ENCODE assay signal across 9 cellular contexts in genomic region chr15:68271854-68272471, GRCh38. TPM values are rescaled to one million over a fixed set of nuclear protein-coding genes. Genes with fewer than 3 reads are reported as not detected.
DNase-seq lines count a peak whose midpoint lies in the region; ATAC-seq and TF ChIP-seq lines count a peak whose summit lies in the region.
"Had no signal": no experiment of that assay in that cellular context is flagged by ENCODE, and none has a peak within 500 bp of the region (broad histone marks: within the 10 kb centered on the region; RNA-seq: fewer than 3 reads in every experiment).

No MANE protein-coding gene starts in this region.

- POLR2A ChIA-PET in activated CD4-positive, alpha-beta T cell treated with anti-CD3 and anti-CD28 coated beads, Interleukin-2, amount 10 ng/mL, durations not matched to agents 7 days and 5 days (lab: Charles Lee), result no interaction called here
- POLR2A ChIA-PET in activated CD8-positive, alpha-beta T cell treated with anti-CD3 and anti-CD28 coated beads for 36 hours (lab: Charles Lee), result no interaction called here

- no peaks in the 10 kb centered on the region for H3K9me3 Mint-ChIP-seq in activated CD4-positive, alpha-beta T cell treated with anti-CD3 and anti-CD28 coated beads, Interleukin-2, amount 10 ng/mL, durations not matched to agents 7 days and 5 days
- no peaks in the 10 kb centered on the region for H3K9me3 Mint-ChIP-seq in activated CD8-positive, alpha-beta T cell treated with anti-CD3 and anti-CD28 coated beads for 36 hours

- no peak overlapping the region for H3K4me3 ChIP-seq in astrocyte of the spinal cord (ENCODE audit: low read depth, low read length)
- H3K4me3 ChIP-seq in stomach smooth muscle (ENCODE audit: low read length in 2 of 2), result peak overlapping the region; percentile 31 to 64
- H3K4me3 ChIP-seq: thyroid gland had no signal

- TF ChIP-seq CTCF in astrocyte of the spinal cord (IDR thresholded peaks at IDR 0.05; ENCODE audit: low read depth, low read length), result no peak
- TF ChIP-seq CTCF in activated CD8-positive, alpha-beta T cell treated with anti-CD3 and anti-CD28 coated beads for 36 hours (IDR thresholded peaks at IDR 0.05), result no peak

- no peaks in the 10 kb centered on the region for H3K36me3 ChIP-seq in stomach smooth muscle (ENCODE audit: control insufficient read depth in 2 of 2, insufficient read depth in 2 of 2, low read length in 2 of 2)
- H3K36me3 ChIP-seq: thyroid gland had no signal

- H3K27me3 ChIP-seq in stomach smooth muscle (ENCODE audit: control insufficient read depth in 1 of 2, insufficient read depth in 2 of 2, low read length in 2 of 2), result no peaks in the 10 kb centered on the region
- H3K27me3 ChIP-seq: thyroid gland had no signal

- peaks cover 37% of the 10 kb centered on the region for H3K4me1 ChIP-seq in stomach smooth muscle (ENCODE audit: control insufficient read depth, insufficient read depth, low read length)

- peak overlapping the region; percentile 51 to 73 for H3K9ac ChIP-seq in stomach smooth muscle (ENCODE audit: low read length in 2 of 2)

- intact Hi-C loops in activated CD8-positive, alpha-beta T cell treated with anti-CD3 and anti-CD28 coated beads for 36 hours (cut with micrococcal nuclease), result no loop called here

- in situ Hi-C loops in astrocyte of the spinal cord (cut with HindIII; ENCODE audit: low sequenced_read_pairs), result no loop called here

- H3K4me3 Mint-ChIP-seq in activated CD4-positive, alpha-beta T cell treated with anti-CD3 and anti-CD28 coated beads, Interleukin-2, amount 10 ng/mL, durations not matched to agents 7 days and 5 days, result no peak overlapping the region
- H3K4me3 Mint-ChIP-seq in activated CD8-positive, alpha-beta T cell treated with anti-CD3 and anti-CD28 coated beads for 36 hours, result no peak overlapping the region

- no peaks in the 10 kb centered on the region for H3K36me3 Mint-ChIP-seq in activated CD4-positive, alpha-beta T cell treated with anti-CD3 and anti-CD28 coated beads, Interleukin-2, amount 10 ng/mL, durations not matched to agents 7 days and 5 days (ENCODE audit: low read depth)
- no peaks in the 10 kb centered on the region for H3K36me3 Mint-ChIP-seq in activated CD8-positive, alpha-beta T cell treated with anti-CD3 and anti-CD28 coated beads for 36 hours (ENCODE audit: low read depth)

- no peaks in the 10 kb centered on the region for H3K9me3 ChIP-seq in stomach smooth muscle (ENCODE audit: control insufficient read depth in 2 of 2, low read length in 2 of 2)
- H3K9me3 ChIP-seq: thyroid gland had no signal

- peak; percentile 74 for DNase-seq in HT-29 (ENCODE audit: low spot score)
- peak; percentile 79 for DNase-seq in astrocyte of the spinal cord (ENCODE audit: low read depth, low spot score)
- peak; percentile 63 for DNase-seq in inferior parietal cortex (ENCODE audit: extremely low spot score)
- no peak for DNase-seq in activated CD4-positive, alpha-beta T cell treated with anti-CD3 and anti-CD28 coated beads, Interleukin-2, amount 10 ng/mL, durations not matched to agents 7 days and 5 days
- no peak for DNase-seq in NCI-H1694 (lab: John Stamatoyannopoulos, UW)
- no peak for DNase-seq in activated CD8-positive, alpha-beta T cell treated with anti-CD3 and anti-CD28 coated beads for 36 hours
- no peak for DNase-seq in SKM-1 (lab: John Stamatoyannopoulos, UW; ENCODE audit: unreplicated experiment)

- peaks cover 14% of the 10 kb centered on the region for H3K4me1 Mint-ChIP-seq in activated CD4-positive, alpha-beta T cell treated with anti-CD3 and anti-CD28 coated beads, Interleukin-2, amount 10 ng/mL, durations not matched to agents 7 days and 5 days
- peaks cover 8% of the 10 kb centered on the region for H3K4me1 Mint-ChIP-seq in activated CD8-positive, alpha-beta T cell treated with anti-CD3 and anti-CD28 coated beads for 36 hours (ENCODE audit: low read depth)

- peak overlapping the region; percentile 100 for H3K27ac ChIP-seq in stomach smooth muscle (ENCODE audit: low read length)
- H3K27ac ChIP-seq: thyroid gland had no signal

- peaks cover 13% of the 10 kb centered on the region for H3K27me3 Mint-ChIP-seq in activated CD4-positive, alpha-beta T cell treated with anti-CD3 and anti-CD28 coated beads, Interleukin-2, amount 10 ng/mL, durations not matched to agents 7 days and 5 days
- no peaks in the 10 kb centered on the region for H3K27me3 Mint-ChIP-seq in activated CD8-positive, alpha-beta T cell treated with anti-CD3 and anti-CD28 coated beads for 36 hours

- no peak overlapping the region for H3K27ac Mint-ChIP-seq in activated CD4-positive, alpha-beta T cell treated with anti-CD3 and anti-CD28 coated beads, Interleukin-2, amount 10 ng/mL, durations not matched to agents 7 days and 5 days
- no peak overlapping the region for H3K27ac Mint-ChIP-seq in activated CD8-positive, alpha-beta T cell treated with anti-CD3 and anti-CD28 coated beads for 36 hours

- ATAC-seq in activated CD8-positive, alpha-beta T cell treated with anti-CD3 and anti-CD28 coated beads for 36 hours, result no peak

- CTCF ChIA-PET in activated CD4-positive, alpha-beta T cell treated with anti-CD3 and anti-CD28 coated beads, Interleukin-2, amount 10 ng/mL, durations not matched to agents 7 days and 5 days (lab: Charles Lee), result no interaction called here
- CTCF ChIA-PET in activated CD8-positive, alpha-beta T cell treated with anti-CD3 and anti-CD28 coated beads for 36 hours (lab: Charles Lee), result interaction anchor here (1.8 kb wide), 1 partner anchor 34 kb away, joined by 4 read pairs; no protein-coding TSS in a partner anchor

RNA-seq across cellular contexts. Expression of gene FEM1B, which starts 5.6 kb away (rescaled TPM):
- total RNA-seq in HT-29 (2014; rRNA removed; shearing (Covaris generic)), result 22.0 and 23.6 TPM in 2 replicates
- total RNA-seq in activated CD4-positive, alpha-beta T cell treated with anti-CD3 and anti-CD28 coated beads, Interleukin-2, amount 10 ng/mL, durations not matched to agents 7 days and 5 days, result 10 to 100 TPM; 51.7 to 66.3 TPM
- total RNA-seq in activated CD8-positive, alpha-beta T cell treated with anti-CD3 and anti-CD28 coated beads for 36 hours, result 10 to 100 TPM; 37.1 to 44.4 TPM

RNA-seq across cellular contexts. Expression of gene CLN6, which starts 42.4 kb away (rescaled TPM):
- total RNA-seq in HT-29 (2014; rRNA removed; shearing (Covaris generic)), result 113 and 122 TPM in 2 replicates
- 10 to 100 TPM; 57.6 to 61.9 TPM for total RNA-seq in activated CD4-positive, alpha-beta T cell treated with anti-CD3 and anti-CD28 coated beads, Interleukin-2, amount 10 ng/mL, durations not matched to agents 7 days and 5 days
- total RNA-seq in activated CD8-positive, alpha-beta T cell treated with anti-CD3 and anti-CD28 coated beads for 36 hours, result 10 to 100 TPM; 43.1 to 47.2 TPM

Comparison
In these comparisons a context has a peak if more than half of its experiments do, and no peak if none do; other contexts are left out.
1. DNase-seq: peak in HT-29 (single experiment), astrocyte of the spinal cord (single experiment) and inferior parietal cortex (single experiment); none in activated CD4-positive, alpha-beta T cell treated with anti-CD3 and anti-CD28 coated beads, Interleukin-2, amount 10 ng/mL, durations not matched to agents 7 days and 5 days (single experiment), NCI-H1694 (single experiment), activated CD8-positive, alpha-beta T cell treated with anti-CD3 and anti-CD28 coated beads for 36 hours (single experiment) and SKM-1 (single experiment).